Comparison of ENCODE assay signal across 9 cellular contexts in genomic region chr19:508204-509150, GRCh38. TPM values are rescaled to one million over a fixed set of nuclear protein-coding genes. Genes with fewer than 3 reads are reported as not detected.
A peak's percentile ranks its signal among the peaks of the same experiment; 100 is the strongest.
DNase-seq lines count a peak whose midpoint lies in the region; ATAC-seq and TF ChIP-seq lines count a peak whose summit lies in the region.
"Had no signal": no experiment of that assay in that cellular context is flagged by ENCODE, and none has a peak within 500 bp of the region (broad histone marks: within the 10 kb centered on the region; RNA-seq: fewer than 3 reads in every experiment).

No MANE protein-coding gene starts in this region.

- H3K27me3 ChIP-seq in BJ (ENCODE audit: control insufficient read depth, insufficient read depth, low read length) (no peaks in the 10 kb centered on the region), MG63 (no peaks in the 10 kb centered on the region), dorsolateral prefrontal cortex (no peaks in the 10 kb centered on the region), neural cell (ENCODE audit: insufficient read depth, low read depth, low read length) (no peaks in the 10 kb centered on the region)

- TF ChIP-seq CTCF in BJ (IDR thresholded peaks at IDR 0.05; ENCODE audit: insufficient read depth, low read depth, low read length) (no peak), dorsolateral prefrontal cortex (IDR thresholded peaks at IDR 0.05 in 54 of 56, conservative IDR thresholded peaks at IDR 0.05 in 2 of 56; ENCODE audit: low read depth in 1 of 56, partially characterized antibody in 56 of 56) (no peak), neural cell (IDR thresholded peaks at IDR 0.05; ENCODE audit: poor library complexity, severe bottlenecking) (no peak)

- CTCF ChIA-PET in BJ (lab: Yijun Ruan, JAX): interaction anchor here (1.0 kb wide), 1 partner anchor 23 kb away, joined by 3 read pairs; the partner anchor contains the start of gene CDC34

- H3K4me2 ChIP-seq in neural cell (ENCODE audit: low read length): peak overlapping the region; percentile 82

- ATAC-seq in GM19324 (IDR thresholded peaks at IDR 0.05; ENCODE audit: low FRiP score, unreplicated experiment) (no peak), GM19397 (IDR thresholded peaks at IDR 0.05; ENCODE audit: unreplicated experiment) (no peak)

- TF ChIP-seq RAD21 in neural cell (conservative IDR thresholded peaks at IDR 0.05): no peak

- H3K4me3 ChIP-seq in BJ (ENCODE audit: low read depth, low read length) (peak overlapping the region; percentile 98), MG63 (peak overlapping the region; percentile 97), dorsolateral prefrontal cortex (peak overlapping the region; percentile 74 to 100 (median 99)), neural cell (ENCODE audit: low read length) (peak overlapping the region; percentile 100)

- DNase-seq in BJ (ENCODE audit: low read depth): no peak
- no peak for DNase-seq in MG63
- DNase-seq in dorsolateral prefrontal cortex: no peak
- no peak for DNase-seq in NCI-H526 (lab: John Stamatoyannopoulos, UW)
- DNase-seq in activated CD4-positive, alpha-beta T cell treated with anti-CD3 and anti-CD28 coated beads, Interleukin-2, amount 50 U/mL, for 48 hours: no peak

- no peaks in the 10 kb centered on the region for H3K9me2 ChIP-seq in neural cell (ENCODE audit: insufficient read depth, low read length)

- H3K36me3 ChIP-seq in BJ (ENCODE audit: control insufficient read depth, insufficient read depth, low read length) (peaks cover 1% of the 10 kb centered on the region; the same call in 1 of the 2 replicates), MG63 (no peaks in the 10 kb centered on the region), neural cell (ENCODE audit: insufficient read depth, low read length) (no peaks in the 10 kb centered on the region)

- intact Hi-C loops in dorsolateral prefrontal cortex (cut with DNase I): loop anchor here (5.0 kb wide), 2 partner anchors 126 to 216 kb away; partner anchors contain the start of gene PLPP2 (in 1 of the 2)

- no peaks in the 10 kb centered on the region for H4K20me1 ChIP-seq in neural cell (ENCODE audit: insufficient read depth)

- H3K9me3 ChIP-seq in MG63: no peaks in the 10 kb centered on the region
- no peaks in the 10 kb centered on the region for H3K9me3 ChIP-seq in neural cell (ENCODE audit: low read length)

- POLR2A ChIA-PET in BJ (lab: Charles Lee): no interaction called here

- peak overlapping the region; percentile 94 for H2AFZ ChIP-seq in neural cell (ENCODE audit: low read depth, low read length)

- no peaks in the 10 kb centered on the region for H3F3A ChIP-seq in neural cell (ENCODE audit: insufficient read depth, low read length, poor library complexity, severe bottlenecking)

- TF ChIP-seq EP300 in neural cell (conservative IDR thresholded peaks at IDR 0.05; ENCODE audit: poor library complexity, severe bottlenecking): no peak

- H3K27ac ChIP-seq in dorsolateral prefrontal cortex: peak overlapping the region in 56 of 59 donors; percentile 4 to 100 (median 99)
- peak overlapping the region; percentile 98 for H3K27ac ChIP-seq in neural cell (ENCODE audit: low read length)

- H3K9ac ChIP-seq in neural cell (ENCODE audit: low read length): peak overlapping the region; percentile 99

- H3K79me2 ChIP-seq in neural cell (replicated peaks; ENCODE audit: insufficient read depth, low read length): peaks cover 12% of the 10 kb centered on the region

TF ChIP-seq in neural cell, 6 proteins besides CTCF, POLR2A, EP300 and RAD21:
- no peak for TF ChIP-seq MXI1 (conservative IDR thresholded peaks at IDR 0.05; ENCODE audit: poor library complexity, severe bottlenecking)
- TF ChIP-seq SMC3 (conservative IDR thresholded peaks at IDR 0.05; ENCODE audit: poor library complexity): no peak
- TF ChIP-seq, protein P1, sequence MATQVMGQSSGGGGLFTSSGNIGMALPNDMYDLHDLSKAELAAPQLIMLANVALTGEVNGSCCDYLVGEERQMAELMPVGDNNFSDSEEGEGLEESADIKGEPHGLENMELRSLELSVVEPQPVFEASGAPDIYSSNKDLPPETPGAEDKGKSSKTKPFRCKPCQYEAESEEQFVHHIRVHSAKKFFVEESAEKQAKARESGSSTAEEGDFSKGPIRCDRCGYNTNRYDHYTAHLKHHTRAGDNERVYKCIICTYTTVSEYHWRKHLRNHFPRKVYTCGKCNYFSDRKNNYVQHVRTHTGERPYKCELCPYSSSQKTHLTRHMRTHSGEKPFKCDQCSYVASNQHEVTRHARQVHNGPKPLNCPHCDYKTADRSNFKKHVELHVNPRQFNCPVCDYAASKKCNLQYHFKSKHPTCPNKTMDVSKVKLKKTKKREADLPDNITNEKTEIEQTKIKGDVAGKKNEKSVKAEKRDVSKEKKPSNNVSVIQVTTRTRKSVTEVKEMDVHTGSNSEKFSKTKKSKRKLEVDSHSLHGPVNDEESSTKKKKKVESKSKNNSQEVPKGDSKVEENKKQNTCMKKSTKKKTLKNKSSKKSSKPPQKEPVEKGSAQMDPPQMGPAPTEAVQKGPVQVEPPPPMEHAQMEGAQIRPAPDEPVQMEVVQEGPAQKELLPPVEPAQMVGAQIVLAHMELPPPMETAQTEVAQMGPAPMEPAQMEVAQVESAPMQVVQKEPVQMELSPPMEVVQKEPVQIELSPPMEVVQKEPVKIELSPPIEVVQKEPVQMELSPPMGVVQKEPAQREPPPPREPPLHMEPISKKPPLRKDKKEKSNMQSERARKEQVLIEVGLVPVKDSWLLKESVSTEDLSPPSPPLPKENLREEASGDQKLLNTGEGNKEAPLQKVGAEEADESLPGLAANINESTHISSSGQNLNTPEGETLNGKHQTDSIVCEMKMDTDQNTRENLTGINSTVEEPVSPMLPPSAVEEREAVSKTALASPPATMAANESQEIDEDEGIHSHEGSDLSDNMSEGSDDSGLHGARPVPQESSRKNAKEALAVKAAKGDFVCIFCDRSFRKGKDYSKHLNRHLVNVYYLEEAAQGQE (IDR thresholded peaks at IDR 0.05; ENCODE audit: borderline replicate concordance): no peak
- no peak for TF ChIP-seq POLR2AphosphoS5 (IDR thresholded peaks at IDR 0.05)
- TF ChIP-seq TAF1 (IDR thresholded peaks at IDR 0.05; ENCODE audit: low read depth): no peak
- no peak for TF ChIP-seq EZH2 (IDR thresholded peaks at IDR 0.05; ENCODE audit: borderline replicate concordance, insufficient read depth, low read length, poor library complexity, severe bottlenecking)

RNA-seq across cellular contexts. Expression of gene TPGS1, which starts 1.2 kb away (rescaled TPM):
- polyA plus RNA-seq in BJ (2011; rRNA removed) (4.5 and 6.8 TPM in 2 replicates), neural cell (79.6 and 83.2 TPM in 2 replicates)
- polyA minus RNA-seq in BJ (2011; rRNA and poly(A)+ RNA removed): 1.5 and 1.8 TPM in 2 replicates
- total RNA-seq in MG63 (2014; rRNA removed; shearing (Covaris generic); ENCODE audit: low replicate concordance): 22.6 and 27.7 TPM in 2 replicates
- total RNA-seq in dorsolateral prefrontal cortex: 10 to 100 TPM; 13.7 to 35.3 (median 21.6) TPM
- polyA minus RNA-seq in neural cell: 41.0 and 47.5 TPM in 2 replicates

RNA-seq across cellular contexts. Expression of gene MADCAM1, which starts 12.2 kb away (rescaled TPM):
- polyA plus RNA-seq in BJ (2011; rRNA removed) (0.10 TPM in 1 of 2 replicates, not detected in the other), neural cell (0.22 and 1.0 TPM in 2 replicates)
- polyA minus RNA-seq in BJ (2011; rRNA and poly(A)+ RNA removed): not detected in 2 replicates
- total RNA-seq in MG63 (2014; rRNA removed; shearing (Covaris generic); ENCODE audit: low replicate concordance): not detected in 2 replicates
- 10 to 100 TPM in 8 of 120 experiments, 1 to 10 TPM in 112; 3.0 to 15.5 (median 6.7) TPM for total RNA-seq in dorsolateral prefrontal cortex
- polyA minus RNA-seq in neural cell: 0.46 and 1.2 TPM in 2 replicates

RNA-seq across cellular contexts. Expression of gene CDC34, which starts 23.1 kb away (rescaled TPM):
- polyA plus RNA-seq in BJ (2011; rRNA removed) (49.1 and 75.2 TPM in 2 replicates), neural cell (155 and 172 TPM in 2 replicates)
- 30.5 and 34.2 TPM in 2 replicates for polyA minus RNA-seq in BJ (2011; rRNA and poly(A)+ RNA removed)
- 46.3 and 76.3 TPM in 2 replicates for total RNA-seq in MG63 (2014; rRNA removed; shearing (Covaris generic); ENCODE audit: low replicate concordance)
- total RNA-seq in dorsolateral prefrontal cortex: 10 to 100 TPM; 53.7 to 98.3 (median 68.0) TPM
- polyA minus RNA-seq in neural cell: 55.0 and 68.7 TPM in 2 replicates

RNA-seq across cellular contexts. Expression of gene GZMM, which starts 35.4 kb away (rescaled TPM):
- not detected in 2 replicates for polyA plus RNA-seq in BJ (2011; rRNA removed)
- not detected in 2 replicates for polyA minus RNA-seq in BJ (2011; rRNA and poly(A)+ RNA removed)
- not detected in 2 replicates for total RNA-seq in MG63 (2014; rRNA removed; shearing (Covaris generic); ENCODE audit: low replicate concordance)
- 1 to 10 TPM in 36 of 120 experiments, under 1 TPM in 46, not detected in 38; 0.43 to 5.3 (median 0.94) TPM for total RNA-seq in dorsolateral prefrontal cortex
- 0.38 and 0.72 TPM in 2 replicates for polyA plus RNA-seq in neural cell
- polyA minus RNA-seq in neural cell: not detected in 2 replicates
- total RNA-seq: myocyte had no signal

RNA-seq across cellular contexts. Expression of gene SHC2, which starts 47.6 kb away (rescaled TPM):
- polyA plus RNA-seq in BJ (2011; rRNA removed) (1.3 and 3.4 TPM in 2 replicates), neural cell (75.8 and 81.2 TPM in 2 replicates)
- 1.0 and 2.2 TPM in 2 replicates for polyA minus RNA-seq in BJ (2011; rRNA and poly(A)+ RNA removed)
- total RNA-seq in MG63 (2014; rRNA removed; shearing (Covaris generic); ENCODE audit: low replicate concordance): not detected in 2 replicates
- 100 to 1,000 TPM in 9 of 120 experiments, 10 to 100 TPM in 111; 47.4 to 116 (median 75.5) TPM for total RNA-seq in dorsolateral prefrontal cortex
- polyA minus RNA-seq in neural cell: 22.7 and 26.1 TPM in 2 replicates
